ENCODE assay signal across 19 cellular contexts in the genomic region with DNA sequence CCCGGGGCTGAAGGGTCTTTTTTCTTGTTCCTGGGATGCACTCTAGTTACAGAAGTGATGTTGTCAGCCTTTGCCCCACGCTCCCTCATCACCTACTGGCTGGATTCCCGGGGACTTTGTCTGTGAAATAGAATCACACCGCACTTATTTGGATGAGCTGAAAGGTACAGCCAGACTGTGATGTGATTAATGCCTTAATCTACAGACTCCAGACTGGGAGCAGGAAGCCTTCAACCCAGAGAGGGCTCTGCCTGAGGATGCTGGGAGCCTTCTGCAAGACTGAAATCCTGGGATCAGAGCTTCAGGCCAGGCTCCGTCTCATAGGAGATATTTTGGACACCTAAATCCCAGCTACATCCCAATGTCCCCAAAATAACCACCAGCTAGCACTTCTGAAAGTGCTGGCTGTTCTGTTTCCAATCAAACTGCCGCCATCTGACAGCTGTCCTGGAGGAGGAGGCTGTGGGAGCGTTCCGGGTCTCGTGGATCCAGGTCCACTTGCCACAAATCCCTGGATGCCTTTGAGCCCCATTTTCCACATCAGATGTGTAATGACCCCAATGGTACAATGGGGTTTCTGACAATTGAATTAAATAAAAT.
"Had no signal": no experiment of that assay in that cellular context is flagged by ENCODE, and none has a peak within 500 bp of the region (broad histone marks: within the 10 kb centered on the region; RNA-seq: fewer than 3 reads in every experiment).

No MANE protein-coding gene starts in this region.

- DNase-seq: dermis blood vessel endothelial cell; effector memory CD8-positive, alpha-beta T cell; erythroblast; kidney; naive thymus-derived CD8-positive, alpha-beta T cell; nephron progenitor cell; pancreas; right lobe of liver; stimulated activated CD4-positive, alpha-beta T cell treated with anti-CD3 and anti-CD28 coated beads, Interleukin-12 subunit alpha, Interleukin-12 subunit beta, amount 100 ng/mL, for 4 hours; stimulated activated CD4-positive, alpha-beta T cell treated with anti-CD3 and anti-CD28 coated beads, Interleukin-1b, Interleukin-23, amount 100 ng/mL, for 48 hours; stimulated activated CD4-positive, alpha-beta T cell treated with anti-CD3 and anti-CD28 coated beads, Interleukin-4, amount 100 ng/mL, for 1 hour; stimulated activated naive CD4-positive, alpha-beta T cell treated with Interleukin-2 at 50 U/mL for 16 hours; stomach had no signal

- ATAC-seq: effector memory CD8-positive, alpha-beta T cell; left lobe of liver; naive thymus-derived CD8-positive, alpha-beta T cell; pancreas; stimulated activated effector memory CD8-positive, alpha-beta T cell treated with anti-CD3 and anti-CD28 coated beads, Interleukin-12 subunit alpha, Interleukin-12 subunit beta, amount 100 ng/mL, for 72 hours had no signal

- H3K27ac ChIP-seq: coronary artery, pancreas, right lobe of liver, stomach, thoracic aorta, tibial nerve, upper lobe of left lung had no signal
